14 cellular contexts compared by ENCODE assay signal in the genomic region with DNA sequence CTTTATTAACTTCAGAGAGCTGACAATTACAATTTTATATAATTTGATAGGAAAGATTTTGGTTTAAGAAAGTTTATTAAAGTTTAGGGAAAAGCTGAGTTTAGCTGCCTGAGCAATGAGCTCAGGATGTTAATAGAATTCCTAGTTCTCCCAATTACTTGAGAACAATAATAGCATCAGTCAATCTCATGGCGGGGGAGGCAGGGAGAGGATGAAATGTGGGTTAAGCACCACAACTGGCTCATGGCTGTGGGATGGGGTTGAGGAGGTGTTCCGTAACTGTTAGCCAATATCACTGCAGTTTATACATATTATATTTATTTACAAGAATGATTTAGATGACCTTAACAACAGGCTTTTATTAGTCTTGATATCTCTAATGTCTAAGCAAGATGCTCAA.
"Had no signal": no experiment of that assay in that cellular context is flagged by ENCODE, and none has a peak within 500 bp of the region (broad histone marks: within the 10 kb centered on the region; RNA-seq: fewer than 3 reads in every experiment).

No MANE protein-coding gene starts in this region.

- DNase-seq: dermis blood vessel endothelial cell; dorsolateral prefrontal cortex; effector CD4-positive, alpha-beta T cell; effector memory CD4-positive, alpha-beta T cell; foreskin keratinocyte; heart right ventricle; hippocampal formation; left cardiac atrium; left lung; left ventricle myocardium superior; lower lobe of right lung; mesenchymal stem cell; mucosa of descending colon had no signal

- H3K4me3 Mint-ChIP-seq: mesothelial cell of epicardium had no signal

- H3K27ac Mint-ChIP-seq: mesothelial cell of epicardium had no signal
